23 cellular contexts compared by ENCODE assay signal in the genomic region with DNA sequence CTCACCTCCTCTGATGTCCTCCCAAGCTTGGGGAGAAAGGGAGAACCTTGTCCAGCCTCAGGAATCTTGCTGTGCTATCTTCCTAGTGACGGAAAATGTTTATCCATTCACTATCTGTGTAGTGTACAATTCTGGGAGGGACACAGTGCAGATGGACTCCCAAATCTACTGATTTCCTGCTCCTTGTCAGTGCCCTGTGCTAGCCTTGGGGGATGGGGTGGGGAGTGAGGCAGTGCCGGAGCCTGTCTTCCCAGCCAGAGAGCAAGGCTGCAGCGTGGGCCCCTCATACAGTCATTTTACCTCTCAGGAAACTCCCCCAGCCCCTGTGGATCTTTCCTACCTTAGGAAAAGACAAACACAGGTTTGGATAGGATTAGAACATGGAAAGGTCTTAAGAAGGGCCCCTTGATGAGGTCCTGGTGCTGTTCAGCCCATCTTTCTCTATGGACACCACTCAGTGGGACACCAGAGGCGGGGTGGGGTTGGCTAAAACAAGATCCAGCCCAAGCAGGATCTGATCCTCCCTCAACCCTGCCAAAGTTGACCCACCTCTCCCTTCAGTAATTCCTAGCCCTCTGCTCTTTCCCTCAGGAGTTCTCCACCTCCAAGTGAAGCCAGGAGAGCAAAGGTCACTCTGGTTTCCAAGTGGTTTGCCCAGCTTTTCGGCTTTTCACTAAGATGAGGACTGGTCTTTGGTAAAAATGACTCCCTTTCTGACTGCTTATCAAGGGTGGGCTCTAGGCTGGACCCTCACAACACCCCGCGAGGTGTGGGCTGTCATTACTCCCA. TPM values are rescaled to one million over a fixed set of nuclear protein-coding genes. Genes with fewer than 3 reads are reported as not detected.
A peak's percentile ranks its signal among the peaks of the same experiment; 100 is the strongest.
DNase-seq lines count a peak whose midpoint lies in the region; ATAC-seq and TF ChIP-seq lines count a peak whose summit lies in the region.
"Had no signal": no experiment of that assay in that cellular context is flagged by ENCODE, and none has a peak within 500 bp of the region (broad histone marks: within the 10 kb centered on the region; RNA-seq: fewer than 3 reads in every experiment).

No MANE protein-coding gene starts in this region.

- H3K9me3 ChIP-seq in CD4-positive, alpha-beta T cell (ENCODE audit: control insufficient read depth, low read length) = no peaks in the 10 kb centered on the region
- H3K9me3 ChIP-seq in lower lobe of right lung = no peaks in the 10 kb centered on the region
- H3K9me3 ChIP-seq in spleen = no peaks in the 10 kb centered on the region
- H3K9me3 ChIP-seq: tibial artery had no signal

- no peak for TF ChIP-seq POLR2A in spleen (IDR thresholded peaks at IDR 0.05)

- ATAC-seq in CD4-positive, alpha-beta T cell (ENCODE audit: poor library complexity) = no peak
- no peak for ATAC-seq in activated T-helper 17 cell treated with anti-CD3 and anti-CD28 coated beads, Interleukin-2, amount 50 U/mL, for 72 hours (replicated peaks)
- ATAC-seq in lower lobe of right lung = no peak
- ATAC-seq in T-cell (replicated peaks in 1 of 4) = no peak
- no peak for ATAC-seq in HG02571 (IDR thresholded peaks at IDR 0.05; ENCODE audit: unreplicated experiment)

- no peak for DNase-seq in CD4-positive, alpha-beta T cell
- DNase-seq in lower lobe of right lung = no peak
- peak; percentile 55 for DNase-seq in spleen
- DNase-seq in T-cell = no peak
- no peak for DNase-seq in GM19240 (ENCODE audit: insufficient read length, low spot score)
- DNase-seq: activated CD4-positive, alpha-beta memory T cell treated with anti-CD3 and anti-CD28 coated beads, Interleukin-2, amount 10 ng/mL, durations not matched to agents 7 days and 5 days; activated CD4-positive, alpha-beta T cell treated with anti-CD3 and anti-CD28 coated beads for 1 hour; activated naive CD8-positive, alpha-beta T cell treated with anti-CD3 and anti-CD28 coated beads, Interleukin-2, amount 10 ng/mL, durations not matched to agents 7 days and 5 days; cerebellar nuclear complex; HCEC 1CT; islet precursor cell; MM.1S; NCI-H1417 treated with DMSO at 0.1 percent for 48 hours; NCI-H82; stimulated activated naive CD4-positive, alpha-beta T cell treated with Interleukin-2 at 50 U/mL for 16 hours had no signal

- no peak overlapping the region for H3K27ac ChIP-seq in CD4-positive, alpha-beta T cell (ENCODE audit: low read depth, low read length)
- H3K27ac ChIP-seq in lower lobe of right lung (peak overlapping the region; percentile 64), spleen (peak overlapping the region in 5 of 8 donors; percentile 62 to 83 (median 71))
- H3K27ac ChIP-seq: C4-2B, KMS-11, tibial artery had no signal

- POLR2A ChIA-PET in CD4-positive, alpha-beta T cell (lab: Charles Lee) = no interaction called here
- POLR2A ChIA-PET in T-cell (lab: Charles Lee) = no interaction called here

- peaks cover 53% of the 10 kb centered on the region for H3K4me1 ChIP-seq in lower lobe of right lung
- peaks cover 16 to 82% (median 58%) of the 10 kb centered on the region in 6 donors for H3K4me1 ChIP-seq in spleen

- no peak for TF ChIP-seq CTCF in CD4-positive, alpha-beta T cell (IDR thresholded peaks at IDR 0.05)
- TF ChIP-seq CTCF in lower lobe of right lung (IDR thresholded peaks at IDR 0.05) (no peak), spleen (IDR thresholded peaks at IDR 0.05 in 8 of 11, conservative IDR thresholded peaks at IDR 0.05 in 3 of 11) (no peak)

- no peaks in the 10 kb centered on the region for H3K27me3 Mint-ChIP-seq in CD4-positive, alpha-beta T cell
- no peaks in the 10 kb centered on the region for H3K27me3 Mint-ChIP-seq in activated T-helper 17 cell treated with anti-CD3 and anti-CD28 coated beads, Interleukin-2, amount 50 U/mL, for 72 hours
- no peaks in the 10 kb centered on the region for H3K27me3 Mint-ChIP-seq in T-cell
- H3K27me3 Mint-ChIP-seq: activated CD4-positive, alpha-beta memory T cell treated with anti-CD3 and anti-CD28 coated beads, Interleukin-2, amount 10 ng/mL, durations not matched to agents 7 days and 5 days; activated naive CD8-positive, alpha-beta T cell treated with anti-CD3 and anti-CD28 coated beads, Interleukin-2, amount 10 ng/mL, durations not matched to agents 7 days and 5 days had no signal

- CTCF ChIA-PET in CD4-positive, alpha-beta T cell (lab: Charles Lee) = no interaction called here
- CTCF ChIA-PET in T-cell (lab: Charles Lee) = no interaction called here

- WGBS in spleen, 5 donors = 82 to 94% (median 90%) methylated on average over 7 of the region's 7 CpGs

- H3K27me3 ChIP-seq in CD4-positive, alpha-beta T cell (ENCODE audit: control insufficient read depth, insufficient read depth, low read length) = no peaks in the 10 kb centered on the region
- no peaks in the 10 kb centered on the region for H3K27me3 ChIP-seq in lower lobe of right lung (ENCODE audit: low read depth)
- no peaks in the 10 kb centered on the region for H3K27me3 ChIP-seq in spleen (replicated peaks in 1 of 7)
- H3K27me3 ChIP-seq: dorsolateral prefrontal cortex, tibial artery had no signal

- peaks cover 32% of the 10 kb centered on the region for H3K4me1 Mint-ChIP-seq in CD4-positive, alpha-beta T cell (ENCODE audit: low read depth)
- H3K4me1 Mint-ChIP-seq in activated T-helper 17 cell treated with anti-CD3 and anti-CD28 coated beads, Interleukin-2, amount 50 U/mL, for 72 hours = peaks cover 17% of the 10 kb centered on the region
- peaks cover 22 to 33% (median 30%) of the 10 kb centered on the region in 3 donors for H3K4me1 Mint-ChIP-seq in T-cell

- intact Hi-C loops in CD4-positive, alpha-beta T cell (cut with DNase I, micrococcal nuclease) = no loop called here
- intact Hi-C loops in lower lobe of right lung (cut with DNase I) (no loop called here), spleen (cut with DNase I; ENCODE audit: low total_unique reads) (no loop called here)

- H3K27ac Mint-ChIP-seq in CD4-positive, alpha-beta T cell = no peak overlapping the region
- peak overlapping the region; percentile 41 for H3K27ac Mint-ChIP-seq in activated T-helper 17 cell treated with anti-CD3 and anti-CD28 coated beads, Interleukin-2, amount 50 U/mL, for 72 hours
- no peak overlapping the region for H3K27ac Mint-ChIP-seq in T-cell
- H3K27ac Mint-ChIP-seq: activated CD4-positive, alpha-beta memory T cell treated with anti-CD3 and anti-CD28 coated beads, Interleukin-2, amount 10 ng/mL, durations not matched to agents 7 days and 5 days; activated naive CD8-positive, alpha-beta T cell treated with anti-CD3 and anti-CD28 coated beads, Interleukin-2, amount 10 ng/mL, durations not matched to agents 7 days and 5 days had no signal

- peak overlapping the region; percentile 45 for H3K4me3 Mint-ChIP-seq in CD4-positive, alpha-beta T cell
- no peak overlapping the region for H3K4me3 Mint-ChIP-seq in activated T-helper 17 cell treated with anti-CD3 and anti-CD28 coated beads, Interleukin-2, amount 50 U/mL, for 72 hours
- no peak overlapping the region for H3K4me3 Mint-ChIP-seq in T-cell
- H3K4me3 Mint-ChIP-seq: activated CD4-positive, alpha-beta memory T cell treated with anti-CD3 and anti-CD28 coated beads, Interleukin-2, amount 10 ng/mL, durations not matched to agents 7 days and 5 days; activated naive CD8-positive, alpha-beta T cell treated with anti-CD3 and anti-CD28 coated beads, Interleukin-2, amount 10 ng/mL, durations not matched to agents 7 days and 5 days had no signal

- peaks cover 25% of the 10 kb centered on the region for H3K36me3 Mint-ChIP-seq in CD4-positive, alpha-beta T cell (ENCODE audit: low read depth)
- peaks cover 20% of the 10 kb centered on the region for H3K36me3 Mint-ChIP-seq in activated T-helper 17 cell treated with anti-CD3 and anti-CD28 coated beads, Interleukin-2, amount 50 U/mL, for 72 hours (ENCODE audit: low read depth)
- peaks cover 6% of the 10 kb centered on the region for H3K36me3 Mint-ChIP-seq in T-cell

- H3K36me3 ChIP-seq in lower lobe of right lung (peaks cover 13% of the 10 kb centered on the region), spleen (peaks cover 0 to 21% (median 0%) of the 10 kb centered on the region in 6 donors)

- H3K4me3 ChIP-seq in lower lobe of right lung (no peak overlapping the region), spleen (no peak overlapping the region)
- H3K4me3 ChIP-seq: dorsolateral prefrontal cortex, lung, tibial artery had no signal

- H3K9me3 Mint-ChIP-seq in CD4-positive, alpha-beta T cell = no peaks in the 10 kb centered on the region
- no peaks in the 10 kb centered on the region for H3K9me3 Mint-ChIP-seq in activated T-helper 17 cell treated with anti-CD3 and anti-CD28 coated beads, Interleukin-2, amount 50 U/mL, for 72 hours
- H3K9me3 Mint-ChIP-seq in T-cell = no peaks in the 10 kb centered on the region
- H3K9me3 Mint-ChIP-seq: activated CD4-positive, alpha-beta memory T cell treated with anti-CD3 and anti-CD28 coated beads, Interleukin-2, amount 10 ng/mL, durations not matched to agents 7 days and 5 days; activated naive CD8-positive, alpha-beta T cell treated with anti-CD3 and anti-CD28 coated beads, Interleukin-2, amount 10 ng/mL, durations not matched to agents 7 days and 5 days had no signal

RNA-seq across cellular contexts. Expression of gene DOLK, which starts 3.4 kb away (rescaled TPM):
- 1 to 10 TPM; 7.4 to 7.8 TPM for total RNA-seq in CD4-positive, alpha-beta T cell
- 1 to 10 TPM; 5.3 to 8.5 TPM for total RNA-seq in activated T-helper 17 cell treated with anti-CD3 and anti-CD28 coated beads, Interleukin-2, amount 50 U/mL, for 72 hours
- total RNA-seq in lower lobe of right lung (14.4 TPM), spleen (10 to 100 TPM in 5 of 7 donors, 1 to 10 TPM in 2; 8.0 to 16.3 (median 12.6) TPM), T-cell (10 to 100 TPM in 2 of 5 donors, 1 to 10 TPM in 3; 5.4 to 11.6 (median 10.0) TPM)
- polyA plus RNA-seq in spleen = 1 to 10 TPM; 5.3 to 8.4 (median 6.5) TPM

RNA-seq across cellular contexts. Expression of gene NUP188, which starts 3.5 kb away (rescaled TPM):
- total RNA-seq in CD4-positive, alpha-beta T cell = 10 to 100 TPM; 43.0 to 43.9 TPM
- total RNA-seq in activated T-helper 17 cell treated with anti-CD3 and anti-CD28 coated beads, Interleukin-2, amount 50 U/mL, for 72 hours = 100 to 1,000 TPM; 110 to 115 TPM
- 42.4 TPM for total RNA-seq in lower lobe of right lung
- total RNA-seq in spleen = 10 to 100 TPM; 44.2 to 72.5 (median 58.7) TPM
- polyA plus RNA-seq in spleen = 10 to 100 TPM; 11.0 to 16.4 (median 11.1) TPM
- 10 to 100 TPM; 51.0 to 78.4 (median 71.3) TPM for total RNA-seq in T-cell

RNA-seq across cellular contexts. Expression of gene PHYHD1, which starts 23.2 kb away (rescaled TPM):
- 1 to 10 TPM; 1.6 to 2.6 TPM for total RNA-seq in CD4-positive, alpha-beta T cell
- under 1 TPM in 1 of 2 donors, not detected in 1; 0.77 TPM for total RNA-seq in activated T-helper 17 cell treated with anti-CD3 and anti-CD28 coated beads, Interleukin-2, amount 50 U/mL, for 72 hours
- total RNA-seq in lower lobe of right lung (39.8 TPM), spleen (10 to 100 TPM in 5 of 7 donors, 1 to 10 TPM in 2; 7.2 to 22.3 (median 10.9) TPM), T-cell (1 to 10 TPM in 3 of 5 donors, under 1 TPM in 2; 0.53 to 5.5 (median 3.3) TPM)
- polyA plus RNA-seq in spleen = 10 to 100 TPM; 12.0 to 13.2 (median 13.2) TPM
- polyA plus RNA-seq: neural cell had no signal
